In genomic region chr16:23801387-23801786, GRCh38 we compare ENCODE assay signal across 8 cellular contexts. TPM values are rescaled to one million over a fixed set of nuclear protein-coding genes. Genes with fewer than 3 reads are reported as not detected.
DNase-seq lines count a peak whose midpoint lies in the region; ATAC-seq, FAIRE-seq and TF ChIP-seq lines count a peak whose summit lies in the region.

No MANE protein-coding gene starts in this region.

- H2BK20ac ChIP-seq in H1 (ENCODE audit: low read length), result no peak overlapping the region

- H2AFZ ChIP-seq in H1 (ENCODE audit: low read length), result no peak overlapping the region

- H3K27ac ChIP-seq in H1 (ENCODE audit: low read depth, low read length), result no peak overlapping the region

- H3K14ac ChIP-seq in H1 (ENCODE audit: insufficient read length), result no peak overlapping the region

- H4K8ac ChIP-seq in H1 (ENCODE audit: extremely low read depth, insufficient read depth, low read length), result no peak overlapping the region

- DNase-seq in AG08395 (ENCODE audit: low spot score) (peak; percentile 74), GM20000 (ENCODE audit: low spot score) (peak; percentile 65), NCI-H748 (lab: John Stamatoyannopoulos, UW; ENCODE audit: unreplicated experiment) (peak; percentile 59), H1 (ENCODE audit: low read depth in 1 of 2, low spot score in 2 of 2) (peak; percentile 39 to 89), midbrain (lab: John Stamatoyannopoulos, UW) (peak; percentile 77)
- DNase-seq in activated CD8-positive, alpha-beta memory T cell treated with anti-CD3 and anti-CD28 coated beads for 1 hour (ENCODE audit: extremely low read depth in 1 of 2, low read depth in 1 of 2), result peak; percentile 34 to 75
- peak; percentile 64 to 67 for DNase-seq in stimulated activated CD8-positive, alpha-beta memory T cell treated with anti-CD3 and anti-CD28 coated beads, Interleukin-2, amount 100 ng/mL, for 48 hours (ENCODE audit: low read depth in 2 of 2)

- H3K27me3 ChIP-seq in H1 (replicated peaks in 1 of 4; ENCODE audit: control insufficient read depth in 3 of 4, extremely low read depth in 1 of 4, insufficient read depth in 3 of 4, low read length in 3 of 4), result no peaks in the 10 kb centered on the region

- no peak overlapping the region for H2AK5ac ChIP-seq in H1 (ENCODE audit: low read depth, low read length)

- peak; percentile 42 for FAIRE-seq in H1 (lab: Jason Lieb, UNC)

- no peaks in the 10 kb centered on the region for H4K20me1 ChIP-seq in H1 (replicated peaks in 1 of 2; ENCODE audit: control insufficient read depth in 1 of 2, insufficient read depth in 2 of 2, low read length in 2 of 2)

- TF ChIP-seq RAD21 in H1 (IDR thresholded peaks at IDR 0.05 in 1 of 2, conservative IDR thresholded peaks at IDR 0.05 in 1 of 2; ENCODE audit: low read depth in 2 of 2, low read length in 2 of 2), result peak; percentile 79 to 80

- no peaks in the 10 kb centered on the region for H3K23me2 ChIP-seq in H1 (ENCODE audit: low read depth, low read length)

- H3K4me1 ChIP-seq in H1 (replicated peaks in 1 of 4; ENCODE audit: control insufficient read depth in 3 of 4, insufficient read depth in 4 of 4, low read length in 3 of 4), result no peaks in the 10 kb centered on the region

- H3K79me2 ChIP-seq in H1 (ENCODE audit: control insufficient read depth in 1 of 2, insufficient read depth in 2 of 2, low read length in 2 of 2), result no peaks in the 10 kb centered on the region

- no peak for TF ChIP-seq POLR2A in H1 (IDR thresholded peaks at IDR 0.05; ENCODE audit: control extremely low read depth in 1 of 2, low read depth in 2 of 2, low read length in 2 of 2)

- WGBS in H1 (ENCODE audit: extremely low coverage in 1 of 2, insufficient coverage in 1 of 2, insufficient read length in 1 of 2, insufficient replicate concordance in 2 of 2, low coverage in 1 of 2, low lambda C conversion rate in 2 of 2, missing lambda C conversion rate in 1 of 2), 2 experiments, result 28% methylated on average over 4 of the region's 5 CpGs; no CpG with 5 or more reads in 1 of the 2 experiments

- TF ChIP-seq CTCF in GM20000 (IDR thresholded peaks at IDR 0.05; ENCODE audit: extremely low read depth, missing control alignments) (peak; percentile 79), H1 (IDR thresholded peaks at IDR 0.05; ENCODE audit: control extremely low read depth in 1 of 3, insufficient read depth in 1 of 3, low read depth in 1 of 3, low read length in 3 of 3) (peak; percentile 76 to 86 (median 83))

- H3K79me1 ChIP-seq in H1 (ENCODE audit: low read depth, low read length), result no peaks in the 10 kb centered on the region

- no peak overlapping the region for H3K18ac ChIP-seq in H1 (ENCODE audit: extremely low read depth, low read length)

- TF ChIP-seq EP300 in H1 (IDR thresholded peaks at IDR 0.05; ENCODE audit: borderline replicate concordance in 1 of 2, low read depth in 2 of 2, low read length in 2 of 2), result no peak

- H2BK15ac ChIP-seq in H1 (ENCODE audit: low read length), result no peak overlapping the region

- no peak overlapping the region for H3K4me3 ChIP-seq in H1 (ENCODE audit: extremely low read depth in 1 of 4, insufficient read depth in 2 of 4, low read depth in 3 of 4, low read length in 4 of 4)

- CTCF ChIA-PET in H1 (lab: Charles Lee; ENCODE audit: partially characterized antibody), result interaction anchor here (0.6 to 4.8 kb wide), 34 partner anchors 8 to 270 kb away, joined by 3 to 36 read pairs (median 4); partner anchors contain the start of genes CHP2 and PRKCB

- H4K91ac ChIP-seq in H1 (replicated peaks; ENCODE audit: insufficient read length, low read length), result no peak overlapping the region

- no peak overlapping the region for H3K9ac ChIP-seq in H1 (replicated peaks in 1 of 4; ENCODE audit: extremely low read depth in 1 of 4, low read depth in 3 of 4, low read length in 3 of 4)

- POLR2A ChIA-PET in H1 (lab: Charles Lee; ENCODE audit: partially characterized antibody), result interaction anchor here (1.2 kb wide), 1 partner anchor 15 kb away, joined by 5 read pairs; no protein-coding TSS in a partner anchor

- H2BK5ac ChIP-seq in H1 (ENCODE audit: low read depth, low read length), result no peak overlapping the region

- H2BK120ac ChIP-seq in H1 (replicated peaks; ENCODE audit: low read depth, low read length), result no peak overlapping the region

- H3K4me2 ChIP-seq in H1 (ENCODE audit: insufficient read depth in 1 of 2, low read depth in 2 of 2, low read length in 2 of 2), result no peak overlapping the region

- no peak overlapping the region for H2BK12ac ChIP-seq in H1 (ENCODE audit: low read depth, low read length)

- H3K36me3 ChIP-seq in H1 (ENCODE audit: control insufficient read depth in 2 of 4, insufficient read depth in 4 of 4, low read length in 3 of 4), result no peaks in the 10 kb centered on the region

- H3K9me3 ChIP-seq in H1 (ENCODE audit: insufficient read depth in 2 of 2, low read depth in 1 of 2, low read length in 1 of 2), result no peaks in the 10 kb centered on the region

- H3K56ac ChIP-seq in H1 (replicated peaks; ENCODE audit: insufficient read length, low read depth, low read length), result no peak overlapping the region

- no peak for ATAC-seq in GM19397 (IDR thresholded peaks at IDR 0.05; ENCODE audit: unreplicated experiment)

- no peak overlapping the region for H4K5ac ChIP-seq in H1 (ENCODE audit: insufficient read length, low read depth, low read length)

- no peak overlapping the region for H3K4ac ChIP-seq in H1 (replicated peaks; ENCODE audit: insufficient read length, low read depth, low read length)

- no peak overlapping the region for H3K23ac ChIP-seq in H1 (ENCODE audit: insufficient read length)

TF ChIP-seq in H1, 55 proteins besides CTCF, POLR2A, EP300 and RAD21:
- TF ChIP-seq TAF1 (IDR thresholded peaks at IDR 0.05; ENCODE audit: low read depth, low read length) (no peak), FOSL1 (IDR thresholded peaks at IDR 0.05; ENCODE audit: insufficient read depth, low read depth, low read length) (no peak), RFX5 (IDR thresholded peaks at IDR 0.05; ENCODE audit: borderline replicate concordance, low read depth, low read length) (no peak), CHD1 (IDR thresholded peaks at IDR 0.05; ENCODE audit: low read depth, low read length) (no peak), TCF12 (IDR thresholded peaks at IDR 0.05; ENCODE audit: low read depth, low read length) (no peak), ZNF274 (IDR thresholded peaks at IDR 0.05; ENCODE audit: borderline replicate concordance, extremely low read depth, low read length) (no peak), HDAC6 (IDR thresholded peaks at IDR 0.05; ENCODE audit: low read depth, low read length) (no peak), HDAC2 (IDR thresholded peaks at IDR 0.05; ENCODE audit: borderline replicate concordance in 1 of 2, low read depth in 2 of 2, low read length in 2 of 2) (no peak), CEBPB (IDR thresholded peaks at IDR 0.05; ENCODE audit: low read depth, low read length) (no peak), TEAD4 (IDR thresholded peaks at IDR 0.05; ENCODE audit: low read depth, low read length) (no peak), SP4 (IDR thresholded peaks at IDR 0.05; ENCODE audit: low read length) (no peak), TBP (IDR thresholded peaks at IDR 0.05; ENCODE audit: low read depth, low read length) (no peak), CBX8 (IDR thresholded peaks at IDR 0.05; ENCODE audit: borderline replicate concordance, low read depth, low read length) (no peak), ASH2L (IDR thresholded peaks at IDR 0.05; ENCODE audit: low read length) (no peak)
- TF ChIP-seq, protein P1, sequence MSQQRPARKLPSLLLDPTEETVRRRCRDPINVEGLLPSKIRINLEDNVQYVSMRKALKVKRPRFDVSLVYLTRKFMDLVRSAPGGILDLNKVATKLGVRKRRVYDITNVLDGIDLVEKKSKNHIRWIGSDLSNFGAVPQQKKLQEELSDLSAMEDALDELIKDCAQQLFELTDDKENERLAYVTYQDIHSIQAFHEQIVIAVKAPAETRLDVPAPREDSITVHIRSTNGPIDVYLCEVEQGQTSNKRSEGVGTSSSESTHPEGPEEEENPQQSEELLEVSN (IDR thresholded peaks at IDR 0.05), result no peak
TF ChIP-seq in H1: peak in this region for 0.

RNA-seq across cellular contexts. Expression of gene PRKCB, which starts 34.4 kb away (rescaled TPM):
- total RNA-seq in H1 (2021; fragmentation: NEBNext Ultra II Directional; extraction: Animal tissue kit (Norgen Biotek cat#: 25700)), result 12.1 and 13.0 TPM in 2 replicates
- polyA plus RNA-seq in H1 (2011; rRNA removed), result 7.1 and 16.7 TPM in 2 replicates
- polyA plus RNA-seq in H1 (2011; cell fraction: cytosol; rRNA removed), result 7.8 TPM
- 32.4 TPM for polyA plus RNA-seq in H1 (2011; cell fraction: nucleus; rRNA removed)
- polyA plus RNA-seq in H1 (2012, experiment 1 of 2), result 8.6 to 10.7 TPM (median 9.8 TPM) in 4 replicates
- 1.7 TPM for polyA plus RNA-seq in H1 (2012, experiment 2 of 2)
- polyA plus RNA-seq in H1 (2013, experiment 1 of 2), result 6.0 TPM
- polyA plus RNA-seq in H1 (2013, experiment 2 of 2), result 5.0 TPM
- polyA minus RNA-seq in H1 (2011; rRNA and poly(A)+ RNA removed), result 47.1 and 51.5 TPM in 2 replicates
- 10.6 TPM for polyA minus RNA-seq in H1 (2011; cell fraction: cytosol; rRNA and poly(A)+ RNA removed)
- 22.7 TPM for polyA minus RNA-seq in H1 (2011; cell fraction: nucleus; rRNA and poly(A)+ RNA removed)

RNA-seq across cellular contexts. Expression of gene CHP2, which starts 46.6 kb away (rescaled TPM):
- 1.6 and 1.7 TPM in 2 replicates for total RNA-seq in H1 (2021; fragmentation: NEBNext Ultra II Directional; extraction: Animal tissue kit (Norgen Biotek cat#: 25700))
- 1.3 and 2.6 TPM in 2 replicates for polyA plus RNA-seq in H1 (2011; rRNA removed)
- 2.6 TPM for polyA plus RNA-seq in H1 (2011; cell fraction: cytosol; rRNA removed)
- 2.0 TPM for polyA plus RNA-seq in H1 (2011; cell fraction: nucleus; rRNA removed)
- polyA plus RNA-seq in H1 (2012, experiment 1 of 2), result 2.9 to 4.5 TPM (median 3.9 TPM) in 4 replicates
- polyA plus RNA-seq in H1 (2012, experiment 2 of 2), result 1.1 TPM
- polyA plus RNA-seq in H1 (2013, experiment 1 of 2), result 0.99 TPM
- polyA plus RNA-seq in H1 (2013, experiment 2 of 2), result 1.1 TPM
- polyA minus RNA-seq in H1 (2011; rRNA and poly(A)+ RNA removed), result 2.4 and 2.7 TPM in 2 replicates
- polyA minus RNA-seq in H1 (2011; cell fraction: cytosol; rRNA and poly(A)+ RNA removed), result 1.4 TPM
- polyA minus RNA-seq in H1 (2011; cell fraction: nucleus; rRNA and poly(A)+ RNA removed), result 1.5 TPM
